Comparison of ENCODE assay signal across 8 cellular contexts in genomic region chr11:17208257-17208999, GRCh38. TPM values are rescaled to one million over a fixed set of nuclear protein-coding genes. Genes with fewer than 3 reads are reported as not detected.
A peak's percentile ranks its signal among the peaks of the same experiment; 100 is the strongest.
DNase-seq lines count a peak whose midpoint lies in the region; ATAC-seq and TF ChIP-seq lines count a peak whose summit lies in the region.

No MANE protein-coding gene starts in this region.

- peaks cover 19% of the 10 kb centered on the region for H3K36me3 Mint-ChIP-seq in stimulated activated effector memory CD8-positive, alpha-beta T cell treated with anti-CD3 and anti-CD28 coated beads, Interleukin-12 subunit alpha, Interleukin-12 subunit beta, amount 100 ng/mL, for 72 hours

- TF ChIP-seq CTCF in AG10803 (conservative IDR thresholded peaks at IDR 0.05; ENCODE audit: low read length) (no peak; the same call in 1 of the 2 replicates), WERI-Rb-1 (IDR thresholded peaks at IDR 0.05; ENCODE audit: low read depth, low read length) (no peak), lower lobe of right lung (IDR thresholded peaks at IDR 0.05) (no peak)

- peak overlapping the region; percentile 98 for H3K27ac ChIP-seq in WERI-Rb-1
- H3K27ac ChIP-seq in lower lobe of right lung: peak overlapping the region; percentile 99

- peaks cover 39% of the 10 kb centered on the region for H3K4me1 Mint-ChIP-seq in stimulated activated effector memory CD8-positive, alpha-beta T cell treated with anti-CD3 and anti-CD28 coated beads, Interleukin-12 subunit alpha, Interleukin-12 subunit beta, amount 100 ng/mL, for 72 hours

- ATAC-seq in GM18858 (IDR thresholded peaks at IDR 0.05; ENCODE audit: unreplicated experiment): peak; percentile 40
- peak; percentile 51 for ATAC-seq in HG03045 (IDR thresholded peaks at IDR 0.05; ENCODE audit: unreplicated experiment)
- ATAC-seq in lower lobe of right lung: peak; percentile 87
- ATAC-seq in stimulated activated effector memory CD8-positive, alpha-beta T cell treated with anti-CD3 and anti-CD28 coated beads, Interleukin-12 subunit alpha, Interleukin-12 subunit beta, amount 100 ng/mL, for 72 hours: peak; percentile 79

- no peaks in the 10 kb centered on the region for H3K9me3 ChIP-seq in WERI-Rb-1 (ENCODE audit: severe bottlenecking)
- no peaks in the 10 kb centered on the region for H3K9me3 ChIP-seq in lower lobe of right lung

- H3K27me3 ChIP-seq in WERI-Rb-1 (ENCODE audit: insufficient read depth, low read depth, severe bottlenecking) (no peaks in the 10 kb centered on the region), lower lobe of right lung (ENCODE audit: low read depth) (no peaks in the 10 kb centered on the region)

- peak overlapping the region; percentile 88 for H3K4me3 ChIP-seq in AG10803 (ENCODE audit: low read length)
- H3K4me3 ChIP-seq in WERI-Rb-1 (ENCODE audit: low read depth, low read length): peak overlapping the region; percentile 71
- peak overlapping the region; percentile 89 for H3K4me3 ChIP-seq in lower lobe of right lung

- peak overlapping the region; percentile 91 for H3K4me3 Mint-ChIP-seq in stimulated activated effector memory CD8-positive, alpha-beta T cell treated with anti-CD3 and anti-CD28 coated beads, Interleukin-12 subunit alpha, Interleukin-12 subunit beta, amount 100 ng/mL, for 72 hours

- H3K36me3 ChIP-seq in WERI-Rb-1 (peaks cover 16% of the 10 kb centered on the region), lower lobe of right lung (peaks cover 8% of the 10 kb centered on the region)

- peaks cover 42% of the 10 kb centered on the region for H3K4me1 ChIP-seq in lower lobe of right lung

- no peaks in the 10 kb centered on the region for H3K9me3 Mint-ChIP-seq in stimulated activated effector memory CD8-positive, alpha-beta T cell treated with anti-CD3 and anti-CD28 coated beads, Interleukin-12 subunit alpha, Interleukin-12 subunit beta, amount 100 ng/mL, for 72 hours

- DNase-seq in AG10803 (ENCODE audit: low read depth) (peak; percentile 25), NCI-H2081 (lab: John Stamatoyannopoulos, UW) (peak; percentile 79 to 92), WERI-Rb-1 (peak; percentile 83), lower lobe of right lung (no peak)
- peak; percentile 22 for DNase-seq in effector CD4-positive, alpha-beta T cell
- no peak for DNase-seq in stimulated activated effector memory CD8-positive, alpha-beta T cell treated with anti-CD3 and anti-CD28 coated beads, Interleukin-12 subunit alpha, Interleukin-12 subunit beta, amount 100 ng/mL, for 72 hours (ENCODE audit: low spot score in 2 of 2)

- H3K27ac Mint-ChIP-seq in stimulated activated effector memory CD8-positive, alpha-beta T cell treated with anti-CD3 and anti-CD28 coated beads, Interleukin-12 subunit alpha, Interleukin-12 subunit beta, amount 100 ng/mL, for 72 hours: peak overlapping the region; percentile 96

- intact Hi-C loops in lower lobe of right lung (cut with DNase I): no loop called here

RNA-seq across cellular contexts. Expression of gene PIK3C2A, which starts 0.6 kb away (rescaled TPM):
- total RNA-seq in lower lobe of right lung: 71.6 TPM

Comparison
In these comparisons a context has a peak if more than half of its experiments do, and no peak if none do; other contexts are left out.
1. DNase-seq: peak in AG10803 (single experiment), NCI-H2081 (2 of 2), WERI-Rb-1 (single experiment) and effector CD4-positive, alpha-beta T cell (single experiment); none in lower lobe of right lung (single experiment) and stimulated activated effector memory CD8-positive, alpha-beta T cell treated with anti-CD3 and anti-CD28 coated beads, Interleukin-12 subunit alpha, Interleukin-12 subunit beta, amount 100 ng/mL, for 72 hours (0 of 2).
2. Peak in every context shown above with its lines, with median percentiles within 50 percentile points of each other: H3K4me3 ChIP-seq and ATAC-seq.